Comparison of ENCODE assay signal across 8 cellular contexts in the genomic region with DNA sequence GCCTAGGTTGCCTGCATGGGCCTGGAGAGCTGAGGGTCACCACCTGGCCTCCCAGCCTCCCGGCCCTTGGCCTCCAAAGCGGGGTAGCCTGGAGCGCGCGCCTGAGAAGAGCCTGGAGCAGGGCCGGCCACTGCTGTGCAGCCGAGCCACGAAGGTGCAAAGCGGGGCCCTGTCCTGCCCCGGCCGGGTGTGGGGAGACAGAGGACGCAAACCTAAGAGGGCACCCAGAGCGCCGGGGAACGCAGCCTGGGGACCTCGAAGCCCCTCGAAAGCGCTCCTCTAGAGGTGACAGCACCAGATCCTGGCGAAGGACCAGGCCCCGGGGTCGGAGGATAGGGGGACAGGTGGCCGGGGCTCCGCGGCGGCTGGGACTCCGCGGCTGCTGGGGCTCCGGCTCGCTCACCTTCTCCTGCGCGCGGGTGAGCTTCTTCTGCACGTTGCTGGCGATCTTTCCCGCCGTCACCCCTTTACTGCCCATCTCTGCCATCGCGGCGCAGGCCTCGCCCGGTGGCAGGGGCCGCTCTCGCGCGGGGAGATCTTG. TPM values are rescaled to one million over a fixed set of nuclear protein-coding genes. Genes with fewer than 3 reads are reported as not detected.
A peak's percentile ranks its signal among the peaks of the same experiment; 100 is the strongest.
DNase-seq lines count a peak whose midpoint lies in the region; ATAC-seq and TF ChIP-seq lines count a peak whose summit lies in the region.

No MANE protein-coding gene starts in this region.

- H3K9me3 ChIP-seq in WERI-Rb-1 (ENCODE audit: severe bottlenecking) = no peaks in the 10 kb centered on the region

- peak overlapping the region; percentile 96 for H3K27ac ChIP-seq in WERI-Rb-1

- peak overlapping the region; percentile 88 for H3K4me3 Mint-ChIP-seq in neural crest cell

- no peak overlapping the region for H3K27ac Mint-ChIP-seq in neural crest cell (ENCODE audit: unreplicated experiment)

- H3K27me3 ChIP-seq in WERI-Rb-1 (ENCODE audit: insufficient read depth, low read depth, severe bottlenecking) = no peaks in the 10 kb centered on the region

- DNase-seq in stimulated activated CD4-positive, alpha-beta T cell treated with anti-CD3 and anti-CD28 coated beads, Interleukin-15, amount 100 ng/mL, for 24 hours = peak; percentile 26
- DNase-seq in stimulated activated CD4-positive, alpha-beta T cell treated with anti-CD3 and anti-CD28 coated beads, Interleukin-4, amount 100 ng/mL, for 1 hour = no peak
- DNase-seq in WERI-Rb-1 = no peak
- peak; percentile 9 for DNase-seq in fibroblast of peridontal ligament (ENCODE audit: extremely low read depth)
- DNase-seq in neural crest cell (ENCODE audit: low read depth, low spot score) = peak; percentile 36
- DNase-seq in DMS 273 treated with DMSO at 0.1 percent for 48 hours (lab: John Stamatoyannopoulos, UW) = no peak
- DNase-seq in NCI-H2029 treated with DMSO at 0.1 percent for 48 hours (lab: John Stamatoyannopoulos, UW) = no peak

- peaks cover 31% of the 10 kb centered on the region for H3K36me3 ChIP-seq in WERI-Rb-1

- H3K36me3 Mint-ChIP-seq in neural crest cell (ENCODE audit: low read depth) = no peaks in the 10 kb centered on the region

- H3K9me3 Mint-ChIP-seq in neural crest cell = no peaks in the 10 kb centered on the region

- peak overlapping the region; percentile 87 for H3K4me3 ChIP-seq in WERI-Rb-1 (ENCODE audit: low read depth, low read length)

- H3K4me1 Mint-ChIP-seq in neural crest cell = peaks cover 17% of the 10 kb centered on the region

- TF ChIP-seq CTCF in WERI-Rb-1 (IDR thresholded peaks at IDR 0.05; ENCODE audit: low read depth, low read length) = no peak
- no peak for TF ChIP-seq CTCF in neural crest cell (conservative IDR thresholded peaks at IDR 0.05)

- no peaks in the 10 kb centered on the region for H3K27me3 Mint-ChIP-seq in neural crest cell (ENCODE audit: low read depth)

- ATAC-seq in HG03095 (IDR thresholded peaks at IDR 0.05; ENCODE audit: unreplicated experiment) = peak; percentile 2

RNA-seq across cellular contexts. Expression of gene BIN1, which starts 0.4 kb away (rescaled TPM):
- total RNA-seq in neural crest cell = 67.7 and 69.9 TPM in 2 replicates

Comparison
In these comparisons a context has a peak if more than half of its experiments do, and no peak if none do; other contexts are left out.
1. DNase-seq: peak in stimulated activated CD4-positive, alpha-beta T cell treated with anti-CD3 and anti-CD28 coated beads, Interleukin-15, amount 100 ng/mL, for 24 hours (single experiment), fibroblast of peridontal ligament (single experiment) and neural crest cell (single experiment); none in stimulated activated CD4-positive, alpha-beta T cell treated with anti-CD3 and anti-CD28 coated beads, Interleukin-4, amount 100 ng/mL, for 1 hour (single experiment), WERI-Rb-1 (single experiment), DMS 273 treated with DMSO at 0.1 percent for 48 hours (single experiment) and NCI-H2029 treated with DMSO at 0.1 percent for 48 hours (single experiment).